2 cellular contexts compared by ENCODE assay signal in genomic region chr7:131034166-131034881, GRCh38.
A peak's percentile ranks its signal among the peaks of the same experiment; 100 is the strongest.
TF ChIP-seq lines count a peak whose summit lies in the region.

No MANE protein-coding gene starts in this region.

TF ChIP-seq in liver, 16 proteins besides CTCF, POLR2A, EP300 and RAD21 (continued from another document):
- TF ChIP-seq JUND (IDR thresholded peaks at IDR 0.05): no peak
- TF ChIP-seq FOXA2 (IDR thresholded peaks at IDR 0.05): no peak
- TF ChIP-seq, protein P1, sequence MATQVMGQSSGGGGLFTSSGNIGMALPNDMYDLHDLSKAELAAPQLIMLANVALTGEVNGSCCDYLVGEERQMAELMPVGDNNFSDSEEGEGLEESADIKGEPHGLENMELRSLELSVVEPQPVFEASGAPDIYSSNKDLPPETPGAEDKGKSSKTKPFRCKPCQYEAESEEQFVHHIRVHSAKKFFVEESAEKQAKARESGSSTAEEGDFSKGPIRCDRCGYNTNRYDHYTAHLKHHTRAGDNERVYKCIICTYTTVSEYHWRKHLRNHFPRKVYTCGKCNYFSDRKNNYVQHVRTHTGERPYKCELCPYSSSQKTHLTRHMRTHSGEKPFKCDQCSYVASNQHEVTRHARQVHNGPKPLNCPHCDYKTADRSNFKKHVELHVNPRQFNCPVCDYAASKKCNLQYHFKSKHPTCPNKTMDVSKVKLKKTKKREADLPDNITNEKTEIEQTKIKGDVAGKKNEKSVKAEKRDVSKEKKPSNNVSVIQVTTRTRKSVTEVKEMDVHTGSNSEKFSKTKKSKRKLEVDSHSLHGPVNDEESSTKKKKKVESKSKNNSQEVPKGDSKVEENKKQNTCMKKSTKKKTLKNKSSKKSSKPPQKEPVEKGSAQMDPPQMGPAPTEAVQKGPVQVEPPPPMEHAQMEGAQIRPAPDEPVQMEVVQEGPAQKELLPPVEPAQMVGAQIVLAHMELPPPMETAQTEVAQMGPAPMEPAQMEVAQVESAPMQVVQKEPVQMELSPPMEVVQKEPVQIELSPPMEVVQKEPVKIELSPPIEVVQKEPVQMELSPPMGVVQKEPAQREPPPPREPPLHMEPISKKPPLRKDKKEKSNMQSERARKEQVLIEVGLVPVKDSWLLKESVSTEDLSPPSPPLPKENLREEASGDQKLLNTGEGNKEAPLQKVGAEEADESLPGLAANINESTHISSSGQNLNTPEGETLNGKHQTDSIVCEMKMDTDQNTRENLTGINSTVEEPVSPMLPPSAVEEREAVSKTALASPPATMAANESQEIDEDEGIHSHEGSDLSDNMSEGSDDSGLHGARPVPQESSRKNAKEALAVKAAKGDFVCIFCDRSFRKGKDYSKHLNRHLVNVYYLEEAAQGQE (IDR thresholded peaks at IDR 0.05): peak; percentile 16
- TF ChIP-seq TAF1 (conservative IDR thresholded peaks at IDR 0.05): no peak

TF ChIP-seq in HepG2, 621 proteins besides CTCF, POLR2A, EP300 and RAD21 (continued from another document):
- TF ChIP-seq, protein P2, sequence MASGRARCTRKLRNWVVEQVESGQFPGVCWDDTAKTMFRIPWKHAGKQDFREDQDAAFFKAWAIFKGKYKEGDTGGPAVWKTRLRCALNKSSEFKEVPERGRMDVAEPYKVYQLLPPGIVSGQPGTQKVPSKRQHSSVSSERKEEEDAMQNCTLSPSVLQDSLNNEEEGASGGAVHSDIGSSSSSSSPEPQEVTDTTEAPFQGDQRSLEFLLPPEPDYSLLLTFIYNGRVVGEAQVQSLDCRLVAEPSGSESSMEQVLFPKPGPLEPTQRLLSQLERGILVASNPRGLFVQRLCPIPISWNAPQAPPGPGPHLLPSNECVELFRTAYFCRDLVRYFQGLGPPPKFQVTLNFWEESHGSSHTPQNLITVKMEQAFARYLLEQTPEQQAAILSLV (CRISPR knock-in tag; IDR thresholded peaks at IDR 0.05; ENCODE audit: borderline replicate concordance): no peak
- TF ChIP-seq CENPT (CRISPR knock-in tag; IDR thresholded peaks at IDR 0.05; ENCODE audit: low read depth): no peak
- TF ChIP-seq KLF9 (CRISPR knock-in tag; IDR thresholded peaks at IDR 0.05; ENCODE audit: low read depth): no peak
- TF ChIP-seq ZFAT (CRISPR knock-in tag; conservative IDR thresholded peaks at IDR 0.05): no peak
- no peak for TF ChIP-seq ZNF550 (CRISPR knock-in tag; IDR thresholded peaks at IDR 0.05; ENCODE audit: borderline replicate concordance)
- TF ChIP-seq PRMT3 (CRISPR knock-in tag; IDR thresholded peaks at IDR 0.05; ENCODE audit: borderline replicate concordance, low read depth): no peak
- no peak for TF ChIP-seq NPAS2 (CRISPR knock-in tag; IDR thresholded peaks at IDR 0.05; ENCODE audit: borderline replicate concordance)
- no peak for TF ChIP-seq MYNN (CRISPR knock-in tag; IDR thresholded peaks at IDR 0.05; ENCODE audit: low read depth)
- TF ChIP-seq NCOA1 (CRISPR knock-in tag; IDR thresholded peaks at IDR 0.05): no peak
- no peak for TF ChIP-seq ZZZ3 (CRISPR knock-in tag; IDR thresholded peaks at IDR 0.05; ENCODE audit: borderline replicate concordance)
- TF ChIP-seq, protein P3, sequence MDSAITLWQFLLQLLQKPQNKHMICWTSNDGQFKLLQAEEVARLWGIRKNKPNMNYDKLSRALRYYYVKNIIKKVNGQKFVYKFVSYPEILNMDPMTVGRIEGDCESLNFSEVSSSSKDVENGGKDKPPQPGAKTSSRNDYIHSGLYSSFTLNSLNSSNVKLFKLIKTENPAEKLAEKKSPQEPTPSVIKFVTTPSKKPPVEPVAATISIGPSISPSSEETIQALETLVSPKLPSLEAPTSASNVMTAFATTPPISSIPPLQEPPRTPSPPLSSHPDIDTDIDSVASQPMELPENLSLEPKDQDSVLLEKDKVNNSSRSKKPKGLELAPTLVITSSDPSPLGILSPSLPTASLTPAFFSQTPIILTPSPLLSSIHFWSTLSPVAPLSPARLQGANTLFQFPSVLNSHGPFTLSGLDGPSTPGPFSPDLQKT (CRISPR knock-in tag; IDR thresholded peaks at IDR 0.05; ENCODE audit: borderline replicate concordance): no peak
- no peak for TF ChIP-seq CCDC6 (CRISPR knock-in tag; IDR thresholded peaks at IDR 0.05)
- TF ChIP-seq FOXM1 (CRISPR knock-in tag; IDR thresholded peaks at IDR 0.05): no peak
- TF ChIP-seq AHR (CRISPR knock-in tag; IDR thresholded peaks at IDR 0.05): no peak
- TF ChIP-seq CAMTA2 (CRISPR knock-in tag; IDR thresholded peaks at IDR 0.05; ENCODE audit: borderline replicate concordance): no peak
- TF ChIP-seq, protein P4, sequence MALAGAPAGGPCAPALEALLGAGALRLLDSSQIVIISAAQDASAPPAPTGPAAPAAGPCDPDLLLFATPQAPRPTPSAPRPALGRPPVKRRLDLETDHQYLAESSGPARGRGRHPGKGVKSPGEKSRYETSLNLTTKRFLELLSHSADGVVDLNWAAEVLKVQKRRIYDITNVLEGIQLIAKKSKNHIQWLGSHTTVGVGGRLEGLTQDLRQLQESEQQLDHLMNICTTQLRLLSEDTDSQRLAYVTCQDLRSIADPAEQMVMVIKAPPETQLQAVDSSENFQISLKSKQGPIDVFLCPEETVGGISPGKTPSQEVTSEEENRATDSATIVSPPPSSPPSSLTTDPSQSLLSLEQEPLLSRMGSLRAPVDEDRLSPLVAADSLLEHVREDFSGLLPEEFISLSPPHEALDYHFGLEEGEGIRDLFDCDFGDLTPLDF (CRISPR knock-in tag; IDR thresholded peaks at IDR 0.05): no peak
- no peak for TF ChIP-seq GATAD1 (CRISPR knock-in tag; IDR thresholded peaks at IDR 0.05)
